In genomic region chr3:123123716-123124616, GRCh38 we compare ENCODE assay signal across 17 cellular contexts. TPM values are rescaled to one million over a fixed set of nuclear protein-coding genes. Genes with fewer than 3 reads are reported as not detected.
DNase-seq lines count a peak whose midpoint lies in the region; ATAC-seq and TF ChIP-seq lines count a peak whose summit lies in the region.
"Had no signal": no experiment of that assay in that cellular context is flagged by ENCODE, and none has a peak within 500 bp of the region (broad histone marks: within the 10 kb centered on the region; RNA-seq: fewer than 3 reads in every experiment).

No MANE protein-coding gene starts in this region.

- H3K36me3 Mint-ChIP-seq in MCF 10A (ENCODE audit: insufficient read depth, unreplicated experiment), result peaks cover 48% of the 10 kb centered on the region
- H3K36me3 Mint-ChIP-seq in chondrocyte (ENCODE audit: low read depth), result peaks cover 64% of the 10 kb centered on the region

- H3K27me3 Mint-ChIP-seq in MCF 10A (ENCODE audit: insufficient read depth, unreplicated experiment) (no peaks in the 10 kb centered on the region), chondrocyte (ENCODE audit: low read depth) (no peaks in the 10 kb centered on the region)

- H3K9me3 ChIP-seq in mammary epithelial cell (replicated peaks; ENCODE audit: insufficient read depth, low read length) (no peaks in the 10 kb centered on the region), neuronal stem cell (replicated peaks in 1 of 2; ENCODE audit: control insufficient read depth in 2 of 2, insufficient read depth in 1 of 2, low read depth in 1 of 2, low read length in 2 of 2) (peaks cover 0 to 3% of the 10 kb centered on the region in 2 donors)

- BruUV-seq in mammary epithelial cell (replicated peaks; lab: Mats Ljungman, UMichigan) (no TSS peak), MCF 10A (replicated peaks; lab: Mats Ljungman, UMichigan) (no TSS peak)

- no peak overlapping the region for H2AK5ac ChIP-seq in neuronal stem cell (ENCODE audit: low read depth, low read length)

- peak overlapping the region; percentile 61 for H3K23ac ChIP-seq in neuronal stem cell (ENCODE audit: low read depth, low read length, poor library complexity)

- H3K27me3 ChIP-seq in mammary epithelial cell (ENCODE audit: insufficient read depth, low read length), result no peaks in the 10 kb centered on the region
- H3K27me3 ChIP-seq in neuronal stem cell (ENCODE audit: control insufficient read depth in 3 of 3, insufficient read depth in 3 of 3, low read depth in 1 of 3, low read length in 3 of 3), result no peaks in the 10 kb centered on the region

- peaks cover 18% of the 10 kb centered on the region for H3K4me1 ChIP-seq in mammary epithelial cell (ENCODE audit: insufficient read depth, low read length)
- peaks cover 16% of the 10 kb centered on the region in 2 donors for H3K4me1 ChIP-seq in neuronal stem cell (ENCODE audit: control insufficient read depth in 2 of 2, insufficient read depth in 1 of 2, low read depth in 1 of 2, low read length in 2 of 2)

- intact Hi-C loops in mammary epithelial cell (cut with micrococcal nuclease), result no loop called here
- intact Hi-C loops in MCF 10A (cut with micrococcal nuclease), result no loop called here

- H2BK120ac ChIP-seq in neuronal stem cell (ENCODE audit: low read depth, low read length), result no peak overlapping the region

- H4K20me1 ChIP-seq in mammary epithelial cell (ENCODE audit: insufficient read depth, low read length), result no peaks in the 10 kb centered on the region

- ATAC-seq in HG03378 (IDR thresholded peaks at IDR 0.05; ENCODE audit: unreplicated experiment), result no peak

- in situ Hi-C loops in mammary epithelial cell (cut with MboI; ENCODE audit: low sequenced_read_pairs in 2 of 2), result no loop called here

- H3K36me3 ChIP-seq in mammary epithelial cell (ENCODE audit: insufficient read depth, low read length) (peaks cover 43% of the 10 kb centered on the region), neuronal stem cell (replicated peaks in 1 of 2; ENCODE audit: control insufficient read depth in 2 of 2, insufficient read depth in 2 of 2, low read length in 2 of 2) (peaks cover 0 to 95% of the 10 kb centered on the region in 2 donors)

- H3K4ac ChIP-seq in neuronal stem cell (ENCODE audit: low read length), result no peak overlapping the region

- H3K4me2 ChIP-seq in mammary epithelial cell (ENCODE audit: insufficient read depth, low read depth, low read length) (no peak overlapping the region), neuronal stem cell (ENCODE audit: insufficient read depth, low read length, poor library complexity, severe bottlenecking) (no peak overlapping the region)

- H3K27ac Mint-ChIP-seq in MCF 10A (ENCODE audit: low read depth, unreplicated experiment) (no peak overlapping the region), chondrocyte (ENCODE audit: unreplicated experiment) (peak overlapping the region; percentile 51)

- no peaks in the 10 kb centered on the region for H3K79me2 ChIP-seq in mammary epithelial cell (ENCODE audit: insufficient read depth, low read length)

- CTCF ChIA-PET in mammary epithelial cell (lab: Charles Lee; ENCODE audit: low non-redundant PET) (no interaction called here), MCF 10A (lab: Yijun Ruan, JAX) (interaction anchor here (0.6 to 0.9 kb wide), 2 partner anchors 23 to 53 kb away, joined by 3 read pairs; no protein-coding TSS in a partner anchor)

- no peak overlapping the region for H2BK15ac ChIP-seq in neuronal stem cell (ENCODE audit: low read length)

- no peaks in the 10 kb centered on the region for H3K79me1 ChIP-seq in neuronal stem cell (ENCODE audit: low read depth, low read length)

- H3K9me3 Mint-ChIP-seq in MCF 10A (ENCODE audit: unreplicated experiment) (no peaks in the 10 kb centered on the region), chondrocyte (ENCODE audit: low read depth) (no peaks in the 10 kb centered on the region)
- H3K9me3 Mint-ChIP-seq: CD14-positive monocyte, H9 had no signal

- no peak overlapping the region for H4K91ac ChIP-seq in neuronal stem cell (ENCODE audit: low read depth, low read length, poor library complexity)

- no peak overlapping the region for H3K4me3 Mint-ChIP-seq in MCF 10A (ENCODE audit: unreplicated experiment)
- H3K4me3 Mint-ChIP-seq in chondrocyte (ENCODE audit: unreplicated experiment), result no peak overlapping the region
- H3K4me3 Mint-ChIP-seq: CD14-positive monocyte, H9 had no signal

- no peak overlapping the region for H3K4me3 ChIP-seq in mammary epithelial cell (replicated peaks in 1 of 3; ENCODE audit: insufficient read depth in 1 of 3, low read depth in 2 of 3, low read length in 3 of 3)
- no peak overlapping the region for H3K4me3 ChIP-seq in neuronal stem cell (ENCODE audit: low read length in 2 of 2)

- H4K8ac ChIP-seq in neuronal stem cell (ENCODE audit: low read depth, low read length), result no peak overlapping the region

- TF ChIP-seq CTCF in mammary epithelial cell (conservative IDR thresholded peaks at IDR 0.05 in 1 of 2, IDR thresholded peaks at IDR 0.05 in 1 of 2; ENCODE audit: extremely low read depth in 1 of 2, insufficient read depth in 1 of 2, low read depth in 1 of 2, low read length in 2 of 2) (no peak), MCF 10A (IDR thresholded peaks at IDR 0.05; ENCODE audit: unreplicated experiment) (no peak), chondrocyte (IDR thresholded peaks at IDR 0.05) (no peak)

- no peak overlapping the region for H3K9ac ChIP-seq in mammary epithelial cell (ENCODE audit: insufficient read depth, low read length)
- H3K9ac ChIP-seq in neuronal stem cell (ENCODE audit: low read depth, low read length, poor library complexity), result no peak overlapping the region

- H2BK5ac ChIP-seq in neuronal stem cell (ENCODE audit: low read length), result no peak overlapping the region

- 93% methylated on average over 13 of the region's 24 CpGs for WGBS in mammary epithelial cell (ENCODE audit: low coverage, missing lambda C conversion rate)
- no CpG with 5 or more reads among the region's 24 CpGs for WGBS in neuronal stem cell (ENCODE audit: extremely low coverage in 2 of 2, insufficient read length in 2 of 2, insufficient replicate concordance in 1 of 2), 2 donors

- DNase-seq in mammary epithelial cell (no peak), MCF 10A (ENCODE audit: unreplicated experiment) (no peak), chondrocyte (ENCODE audit: low spot score) (no peak), neuronal stem cell (ENCODE audit: low spot score) (no peak), EL (no peak), AG08396 (ENCODE audit: low spot score) (no peak)
- no peak for DNase-seq in activated CD4-positive, alpha-beta T cell treated with anti-CD3 and anti-CD28 coated beads for 48 hours
- DNase-seq: DMS79, H9, MV-4-11, NCI-H1417, NCI-H1930, RPMI8226, SIG-M5 had no signal

- peak overlapping the region; percentile 73 for H3K27ac ChIP-seq in mammary epithelial cell (ENCODE audit: insufficient read depth, low read depth, low read length)
- H3K27ac ChIP-seq in neuronal stem cell (replicated peaks; ENCODE audit: low read length), result no peak overlapping the region
- H3K27ac ChIP-seq: HL-60 had no signal

- H3K4me1 Mint-ChIP-seq in MCF 10A (ENCODE audit: insufficient read depth, unreplicated experiment), result peaks cover 24% of the 10 kb centered on the region
- peaks cover 27% of the 10 kb centered on the region for H3K4me1 Mint-ChIP-seq in chondrocyte (ENCODE audit: low read depth)
- H3K4me1 Mint-ChIP-seq: CD14-positive monocyte had no signal

- POLR2A ChIA-PET in MCF 10A (lab: Yijun Ruan, JAX), result interaction anchor here (0.5 to 0.7 kb wide), 4 partner anchors 19 to 794 kb away, joined by 3 read pairs; no protein-coding TSS in a partner anchor

- H2AFZ ChIP-seq in mammary epithelial cell (ENCODE audit: low read depth, low read length), result no peak overlapping the region
- H2AFZ ChIP-seq in neuronal stem cell (ENCODE audit: low read length), result no peak overlapping the region

- no peak overlapping the region for H3K14ac ChIP-seq in neuronal stem cell (ENCODE audit: low read length)

- peak overlapping the region; percentile 25 for H3K18ac ChIP-seq in neuronal stem cell (ENCODE audit: low read length)

- H2BK12ac ChIP-seq in neuronal stem cell (ENCODE audit: low read length), result no peak overlapping the region

- dilution Hi-C loops in mammary epithelial cell (cut with HindIII; ENCODE audit: low sequenced_read_pairs), result no loop called here

RNA-seq across cellular contexts. Expression of gene PDIA5, which starts 57.1 kb away (rescaled TPM):
- total RNA-seq in mammary epithelial cell, result 10 to 100 TPM; 13.5 to 36.6 TPM
- 28.0 TPM for polyA plus RNA-seq in mammary epithelial cell
- 28.3 TPM for polyA minus RNA-seq in mammary epithelial cell
- total RNA-seq in MCF 10A (2022), result 42.7 and 47.7 TPM in 2 replicates
- total RNA-seq in chondrocyte, result 82.7 to 129 TPM (median 128 TPM) in 3 replicates
- polyA plus RNA-seq in neuronal stem cell (2013, experiment 1 of 2), result 5.9 TPM
- polyA plus RNA-seq in neuronal stem cell (2013, experiment 2 of 2), result 6.0 TPM
